ENCODE assay signal across 28 cellular contexts in genomic region chr1:192571706-192572105, GRCh38. TPM values are rescaled to one million over a fixed set of nuclear protein-coding genes. Genes with fewer than 3 reads are reported as not detected.
DNase-seq lines count a peak whose midpoint lies in the region; ATAC-seq lines count a peak whose summit lies in the region.
"Had no signal": no experiment of that assay in that cellular context is flagged by ENCODE, and none has a peak within 500 bp of the region (broad histone marks: within the 10 kb centered on the region; RNA-seq: fewer than 3 reads in every experiment).

No MANE protein-coding gene starts in this region.

- H3K9me3 Mint-ChIP-seq in CD4-positive, CD25-positive, alpha-beta regulatory T cell = peaks cover 0 to 17% (median 7%) of the 10 kb centered on the region in 7 donors

- H3K36me3 Mint-ChIP-seq in CD4-positive, CD25-positive, alpha-beta regulatory T cell = peaks cover 4% of the 10 kb centered on the region

- ATAC-seq in CD4-positive, CD25-positive, alpha-beta regulatory T cell (ENCODE audit: low read depth in 2 of 2) = peak in 1 of 2 donors; percentile 23
- ATAC-seq in HG03442 (IDR thresholded peaks at IDR 0.05; ENCODE audit: unreplicated experiment) = no peak
- ATAC-seq: body of pancreas, heart left ventricle, psoas muscle had no signal

- no peaks in the 10 kb centered on the region for H3K27me3 ChIP-seq in ACC112 (ENCODE audit: insufficient read depth, low read length)
- H3K27me3 ChIP-seq in CD4-positive, CD25-positive, alpha-beta regulatory T cell (ENCODE audit: control insufficient read depth, insufficient read depth, low read length) = no peaks in the 10 kb centered on the region
- H3K27me3 ChIP-seq in effector memory CD4-positive, alpha-beta T cell (replicated peaks; ENCODE audit: control insufficient read depth, insufficient read depth, low read length, poor library complexity, severe bottlenecking) = no peaks in the 10 kb centered on the region
- H3K27me3 ChIP-seq: body of pancreas, heart left ventricle, SJCRH30, transverse colon had no signal

- H3K9me3 ChIP-seq in CD4-positive, CD25-positive, alpha-beta regulatory T cell (ENCODE audit: control insufficient read depth in 2 of 2, low read length in 2 of 2) = no peaks in the 10 kb centered on the region
- H3K9me3 ChIP-seq in effector memory CD4-positive, alpha-beta T cell (ENCODE audit: control insufficient read depth, low read length) = peaks cover 6% of the 10 kb centered on the region
- H3K9me3 ChIP-seq: body of pancreas, psoas muscle, SJCRH30, transverse colon had no signal

- H3K27me3 Mint-ChIP-seq in CD4-positive, CD25-positive, alpha-beta regulatory T cell = peaks cover 6% of the 10 kb centered on the region

- H3K36me3 ChIP-seq in ACC112 (ENCODE audit: insufficient read depth, low read length) = no peaks in the 10 kb centered on the region
- peaks cover 7% of the 10 kb centered on the region for H3K36me3 ChIP-seq in CD4-positive, CD25-positive, alpha-beta regulatory T cell (ENCODE audit: control insufficient read depth, insufficient read depth, low read length)
- H3K36me3 ChIP-seq in effector memory CD4-positive, alpha-beta T cell (ENCODE audit: control insufficient read depth, insufficient read depth, low read length) = no peaks in the 10 kb centered on the region
- H3K36me3 ChIP-seq: heart left ventricle, SJCRH30, transverse colon had no signal

- H3K4me3 ChIP-seq in ACC112 (ENCODE audit: low read depth, low read length) = no peak overlapping the region
- peak overlapping the region; percentile 41 for H3K4me3 ChIP-seq in CD4-positive, CD25-positive, alpha-beta regulatory T cell (ENCODE audit: low read depth, low read length)
- H3K4me3 ChIP-seq in effector memory CD4-positive, alpha-beta T cell (ENCODE audit: insufficient read depth, low read depth, low read length, poor library complexity, severe bottlenecking) = no peak overlapping the region
- H3K4me3 ChIP-seq: body of pancreas, heart left ventricle, psoas muscle, SJCRH30, transverse colon had no signal

- peak in 2 of 3 donors; percentile 48 to 64 for DNase-seq in CD4-positive, CD25-positive, alpha-beta regulatory T cell
- peak; percentile 49 for DNase-seq in OCI-M1 (lab: John Stamatoyannopoulos, UW)
- DNase-seq in effector memory CD4-positive, alpha-beta T cell = no peak
- DNase-seq in A172 (ENCODE audit: low spot score) = no peak
- DNase-seq in stimulated activated CD8-positive, alpha-beta memory T cell treated with anti-CD3 and anti-CD28 coated beads, Interleukin-4, amount 100 ng/mL, for 48 hours = no peak
- DNase-seq: activated CD4-positive, alpha-beta T cell treated with anti-CD3 and anti-CD28 coated beads, Interleukin-2, amount 50 U/mL, for 48 hours; activated T-cell treated with anti-CD3 and anti-CD28 coated beads, Interleukin-2, amount 50 U/mL, for 4 hours; AML-193; body of pancreas; COR-L47; erythroblast; GOT3; heart left ventricle; KG1; MV-4-11; NCI-H187; NCI-H2171 treated with DMSO at 0.1 percent for 48 hours; NCI-H526 treated with DMSO at 0.1 percent for 48 hours; nucleus accumbens; psoas muscle; SJCRH30; transverse colon had no signal

- no peaks in the 10 kb centered on the region for H3K79me2 ChIP-seq in ACC112 (ENCODE audit: control insufficient read depth, insufficient read depth, low read length, unreplicated experiment)

- peak overlapping the region; percentile 61 for H2AFZ ChIP-seq in ACC112 (ENCODE audit: low read length, unreplicated experiment)

- H3K27ac ChIP-seq in ACC112 (ENCODE audit: low read depth, low read length) = no peak overlapping the region
- H3K27ac ChIP-seq in CD4-positive, CD25-positive, alpha-beta regulatory T cell (ENCODE audit: insufficient read depth, low read length, poor library complexity, severe bottlenecking) = peak overlapping the region; percentile 95
- H3K27ac ChIP-seq in effector memory CD4-positive, alpha-beta T cell (ENCODE audit: insufficient read depth, low read length, poor library complexity, severe bottlenecking) = peak overlapping the region; percentile 37
- H3K27ac ChIP-seq: body of pancreas, psoas muscle, SJCRH30, transverse colon, VCaP had no signal

- peaks cover 43 to 77% (median 65%) of the 10 kb centered on the region in 4 donors for H3K4me1 Mint-ChIP-seq in CD4-positive, CD25-positive, alpha-beta regulatory T cell

- peaks cover 8% of the 10 kb centered on the region for H3K4me1 ChIP-seq in ACC112 (ENCODE audit: control insufficient read depth, insufficient read depth, low read length, unreplicated experiment)
- H3K4me1 ChIP-seq in CD4-positive, CD25-positive, alpha-beta regulatory T cell (ENCODE audit: control insufficient read depth, insufficient read depth, low read length, poor library complexity, severe bottlenecking) = peaks cover 46% of the 10 kb centered on the region
- peaks cover 23% of the 10 kb centered on the region for H3K4me1 ChIP-seq in effector memory CD4-positive, alpha-beta T cell (ENCODE audit: control insufficient read depth, insufficient read depth, low read length, poor library complexity, severe bottlenecking)
- H3K4me1 ChIP-seq: psoas muscle had no signal

- H3K4me3 Mint-ChIP-seq in CD4-positive, CD25-positive, alpha-beta regulatory T cell = peak overlapping the region; percentile 16 to 79 (median 27)
- H3K4me3 Mint-ChIP-seq: activated T-cell treated with anti-CD3 and anti-CD28 coated beads, Interleukin-2, amount 50 U/mL, for 4 hours had no signal

- H3K27ac Mint-ChIP-seq in CD4-positive, CD25-positive, alpha-beta regulatory T cell = peak overlapping the region; percentile 58 to 87 (median 85)

RNA-seq across cellular contexts. Expression of gene RGS1, which starts 3.9 kb away (rescaled TPM):
- total RNA-seq in CD4-positive, CD25-positive, alpha-beta regulatory T cell = 2,600 TPM
- 100 to 1,000 TPM; 118 to 294 (median 158) TPM for polyA plus RNA-seq in CD4-positive, CD25-positive, alpha-beta regulatory T cell
- total RNA-seq in A172 (2014; rRNA removed; shearing (Covaris generic)) = not detected in 2 replicates
- total RNA-seq: chondrocyte, fibroblast of villous mesenchyme, lung microvascular endothelial cell, SJCRH30 had no signal

Comparison
In these comparisons a context has a peak if more than half of its experiments do, and no peak if none do; other contexts are left out.
1. DNase-seq: peak in CD4-positive, CD25-positive, alpha-beta regulatory T cell (2 of 3) and OCI-M1 (single experiment); none in effector memory CD4-positive, alpha-beta T cell (0 of 3), A172 (single experiment) and stimulated activated CD8-positive, alpha-beta memory T cell treated with anti-CD3 and anti-CD28 coated beads, Interleukin-4, amount 100 ng/mL, for 48 hours (single experiment).
2. RNA of gene RGS1, which starts 3.9 kb away (total RNA-seq): 2,600 TPM in CD4-positive, CD25-positive, alpha-beta regulatory T cell (single experiment); not detected in A172; every median in the first group is over 1,000 times any median in the second.